35 cellular contexts compared by ENCODE assay signal in the genomic region with DNA sequence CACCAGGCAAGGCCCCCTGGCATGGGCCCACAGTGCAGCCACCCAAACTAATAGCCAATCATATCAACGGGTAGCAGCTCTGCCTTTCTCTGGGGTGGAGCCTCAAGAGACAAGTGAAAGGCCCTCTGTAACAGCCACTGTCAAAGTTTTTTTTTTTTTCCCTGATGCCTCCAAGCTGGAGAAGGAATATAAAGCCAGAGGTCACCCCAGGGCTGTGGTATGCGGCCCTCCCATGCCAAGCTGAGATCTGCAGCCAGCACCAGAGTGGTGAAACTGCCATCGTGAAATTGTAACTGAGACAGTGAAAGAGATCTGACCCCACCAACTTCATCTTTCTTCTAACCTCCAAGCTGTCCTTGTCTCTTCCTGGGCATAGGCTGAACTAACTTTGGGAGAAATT.
"Had no signal": no experiment of that assay in that cellular context is flagged by ENCODE, and none has a peak within 500 bp of the region (broad histone marks: within the 10 kb centered on the region; RNA-seq: fewer than 3 reads in every experiment).

No MANE protein-coding gene starts in this region.

- H3K27me3 ChIP-seq: adrenal gland, body of pancreas, esophagus muscularis mucosa, foreskin keratinocyte, gastrocnemius medialis had no signal

- ATAC-seq: activated CD4-positive, CD25-positive, alpha-beta regulatory T cell treated with anti-CD3 and anti-CD28 coated beads, Interleukin-2, amount 50 U/mL, for 24 hours; activated CD8-positive, alpha-beta memory T cell treated with anti-CD3 and anti-CD28 coated beads, Interleukin-2, amount 10 ng/mL, durations not matched to agents 7 days and 5 days; activated CD8-positive, alpha-beta T cell treated with anti-CD3 and anti-CD28 coated beads, Interleukin-2, amount 10 ng/mL, durations not matched to agents 7 days and 5 days; activated naive CD8-positive, alpha-beta T cell treated with anti-CD3 and anti-CD28 coated beads, Interleukin-2, amount 50 U/mL, for 24 hours; body of pancreas; foreskin keratinocyte; gastrocnemius medialis; T-helper 17 cell had no signal

- H3K27ac ChIP-seq: adrenal gland, body of pancreas, coronary artery, dorsolateral prefrontal cortex, esophagus muscularis mucosa, foreskin keratinocyte, gastrocnemius medialis, WERI-Rb-1 had no signal

- H3K36me3 Mint-ChIP-seq: activated CD4-positive, alpha-beta memory T cell treated with anti-CD3 and anti-CD28 coated beads for 36 hours; activated CD8-positive, alpha-beta memory T cell treated with anti-CD3 and anti-CD28 coated beads, Interleukin-2, amount 10 ng/mL, durations not matched to agents 7 days and 5 days; activated naive CD4-positive, alpha-beta T cell treated with anti-CD3 and anti-CD28 coated beads, Interleukin-2, amount 50 U/mL, for 24 hours; activated naive CD8-positive, alpha-beta T cell treated with anti-CD3 and anti-CD28 coated beads for 36 hours had no signal

- H3K4me1 ChIP-seq: adrenal gland, body of pancreas, esophagus muscularis mucosa, foreskin keratinocyte, gastrocnemius medialis had no signal

- H3K27ac Mint-ChIP-seq: activated B cell treated with CpG ODN at 0.5 μM for 24 hours; activated CD4-positive, alpha-beta memory T cell treated with anti-CD3 and anti-CD28 coated beads for 36 hours; activated CD4-positive, alpha-beta T cell treated with anti-CD3 and anti-CD28 coated beads, Interleukin-2, amount 10 ng/mL, durations not matched to agents 24 days and 14 days; activated CD8-positive, alpha-beta memory T cell treated with anti-CD3 and anti-CD28 coated beads, Interleukin-2, amount 10 ng/mL, durations not matched to agents 7 days and 5 days; activated CD8-positive, alpha-beta T cell treated with anti-CD3 and anti-CD28 coated beads, Interleukin-2, amount 10 ng/mL, durations not matched to agents 7 days and 5 days; activated naive CD4-positive, alpha-beta T cell treated with anti-CD3 and anti-CD28 coated beads for 36 hours; activated naive CD4-positive, alpha-beta T cell treated with anti-CD3 and anti-CD28 coated beads, Interleukin-2, amount 50 U/mL, for 24 hours; activated naive CD8-positive, alpha-beta T cell treated with anti-CD3 and anti-CD28 coated beads for 36 hours; activated naive CD8-positive, alpha-beta T cell treated with anti-CD3 and anti-CD28 coated beads, Interleukin-2, amount 50 U/mL, for 24 hours; activated T-helper 1 cell treated with anti-CD3 and anti-CD28 coated beads, Interleukin-12 subunit alpha, Interleukin-12 subunit beta, Interleukin-2, Interleukin-4 antibody, amounts not matched to agents 30 ng/mL and 10 ng/mL and 1 ng/mL, durations not matched to agents 14 hours and 24 hours and 36 hours; activated T-helper 2 cell treated with anti-CD3 and anti-CD28 coated beads, Interferon-gamma antibody, Interleukin-2, Interleukin-4, amounts not matched to agents 10 μg/mL and 5 μg/mL and 100 μg/mL, durations not matched to agents 14 hours and 24 hours and 36 hours; dendritic cell treated with granulocyte-macrophage colony-stimulating factor and Interleukin-4, amounts not matched to agents 40 ng/mL and 50 ng/mL, for 4 days; T-helper 17 cell; T-helper 2 cell treated with Interferon-gamma antibody and Interleukin-4, amounts not matched to agents 5 μg/mL and 100 μg/mL, for 36 hours had no signal

- H3K36me3 ChIP-seq: adrenal gland, esophagus muscularis mucosa, gastrocnemius medialis, WERI-Rb-1 had no signal

- H3K9me3 ChIP-seq: body of pancreas, esophagus muscularis mucosa, gastrocnemius medialis had no signal

- DNase-seq: activated B cell treated with CpG ODN at 0.5 μM for 24 hours; activated CD4-positive, alpha-beta memory T cell treated with anti-CD3 and anti-CD28 coated beads for 36 hours; activated CD4-positive, alpha-beta T cell treated with anti-CD3 and anti-CD28 coated beads, Interleukin-2, amount 10 ng/mL, durations not matched to agents 24 days and 14 days; activated CD8-positive, alpha-beta memory T cell treated with anti-CD3 and anti-CD28 coated beads, Interleukin-2, amount 10 ng/mL, durations not matched to agents 7 days and 5 days; activated CD8-positive, alpha-beta memory T cell treated with anti-CD3 and anti-CD28 coated beads, Interleukin-2, amount 50 U/mL, for 4 hours; activated CD8-positive, alpha-beta T cell treated with anti-CD3 and anti-CD28 coated beads, Interleukin-2, amount 10 ng/mL, durations not matched to agents 7 days and 5 days; activated effector memory CD4-positive, alpha-beta T cell treated with anti-CD3 and anti-CD28 coated beads, Interleukin-2, amount 50 U/mL, for 16 hours; activated naive CD4-positive, alpha-beta T cell treated with anti-CD3 and anti-CD28 coated beads for 36 hours; activated naive CD8-positive, alpha-beta T cell treated with anti-CD3 and anti-CD28 coated beads for 36 hours; activated naive CD8-positive, alpha-beta T cell treated with anti-CD3 and anti-CD28 coated beads, Interleukin-2, amount 50 U/mL, for 24 hours; activated T-cell treated with anti-CD3 and anti-CD28 coated beads, Interleukin-2, amount 50 U/mL, for 1 hour; activated T-cell treated with anti-CD3 and anti-CD28 coated beads, Interleukin-2, amount 50 U/mL, for 48 hours; adrenal gland; amygdala; aorta; body of pancreas; dorsolateral prefrontal cortex; effector memory CD4-positive, alpha-beta T cell; erythroblast; foreskin keratinocyte; gastrocnemius medialis; glutamatergic neuron; T-helper 1 cell; T-helper 17 cell; T1000; WERI-Rb-1 had no signal

- H3K4me3 ChIP-seq: adrenal gland, body of pancreas, coronary artery, dorsolateral prefrontal cortex, esophagus muscularis mucosa, gastrocnemius medialis had no signal

- H3K9me3 Mint-ChIP-seq: activated CD4-positive, alpha-beta memory T cell treated with anti-CD3 and anti-CD28 coated beads for 36 hours; activated CD4-positive, alpha-beta T cell treated with anti-CD3 and anti-CD28 coated beads, Interleukin-2, amount 10 ng/mL, durations not matched to agents 24 days and 14 days; activated T-helper 1 cell treated with anti-CD3 and anti-CD28 coated beads, Interleukin-12 subunit alpha, Interleukin-12 subunit beta, Interleukin-2, Interleukin-4 antibody, amounts not matched to agents 30 ng/mL and 10 ng/mL and 1 ng/mL, durations not matched to agents 14 hours and 24 hours and 36 hours had no signal

- H3K4me3 Mint-ChIP-seq: activated B cell treated with CpG ODN at 0.5 μM for 24 hours; activated CD4-positive, alpha-beta memory T cell treated with anti-CD3 and anti-CD28 coated beads for 36 hours; activated CD4-positive, alpha-beta T cell treated with anti-CD3 and anti-CD28 coated beads, Interleukin-2, amount 10 ng/mL, durations not matched to agents 24 days and 14 days; activated CD8-positive, alpha-beta memory T cell treated with anti-CD3 and anti-CD28 coated beads, Interleukin-2, amount 10 ng/mL, durations not matched to agents 7 days and 5 days; activated CD8-positive, alpha-beta T cell treated with anti-CD3 and anti-CD28 coated beads, Interleukin-2, amount 10 ng/mL, durations not matched to agents 7 days and 5 days; activated naive CD4-positive, alpha-beta T cell treated with anti-CD3 and anti-CD28 coated beads for 36 hours; activated naive CD4-positive, alpha-beta T cell treated with anti-CD3 and anti-CD28 coated beads, Interleukin-2, amount 50 U/mL, for 24 hours; activated naive CD8-positive, alpha-beta T cell treated with anti-CD3 and anti-CD28 coated beads for 36 hours; activated naive CD8-positive, alpha-beta T cell treated with anti-CD3 and anti-CD28 coated beads, Interleukin-2, amount 50 U/mL, for 24 hours; activated T-helper 1 cell treated with anti-CD3 and anti-CD28 coated beads, Interleukin-12 subunit alpha, Interleukin-12 subunit beta, Interleukin-2, Interleukin-4 antibody, amounts not matched to agents 30 ng/mL and 10 ng/mL and 1 ng/mL, durations not matched to agents 14 hours and 24 hours and 36 hours; central memory CD8-positive, alpha-beta T cell; dendritic cell treated with granulocyte-macrophage colony-stimulating factor and Interleukin-4, amounts not matched to agents 40 ng/mL and 50 ng/mL, for 4 days; T-helper 17 cell; T-helper 2 cell treated with Interferon-gamma antibody and Interleukin-4, amounts not matched to agents 5 μg/mL and 100 μg/mL, for 36 hours had no signal

- H3K27me3 Mint-ChIP-seq: activated B cell treated with CpG ODN at 0.5 μM for 24 hours; activated CD4-positive, alpha-beta memory T cell treated with anti-CD3 and anti-CD28 coated beads for 36 hours; activated CD4-positive, alpha-beta T cell treated with anti-CD3 and anti-CD28 coated beads, Interleukin-2, amount 10 ng/mL, durations not matched to agents 24 days and 14 days; activated CD8-positive, alpha-beta memory T cell treated with anti-CD3 and anti-CD28 coated beads, Interleukin-2, amount 10 ng/mL, durations not matched to agents 7 days and 5 days; activated naive CD4-positive, alpha-beta T cell treated with anti-CD3 and anti-CD28 coated beads, Interleukin-2, amount 50 U/mL, for 24 hours; activated naive CD8-positive, alpha-beta T cell treated with anti-CD3 and anti-CD28 coated beads for 36 hours; activated naive CD8-positive, alpha-beta T cell treated with anti-CD3 and anti-CD28 coated beads, Interleukin-2, amount 50 U/mL, for 24 hours; central memory CD8-positive, alpha-beta T cell; dendritic cell treated with granulocyte-macrophage colony-stimulating factor and Interleukin-4, amounts not matched to agents 40 ng/mL and 50 ng/mL, for 4 days; T-helper 17 cell had no signal

- H3K4me1 Mint-ChIP-seq: activated B cell treated with CpG ODN at 0.5 μM for 24 hours; activated CD4-positive, alpha-beta T cell treated with anti-CD3 and anti-CD28 coated beads, Interleukin-2, amount 10 ng/mL, durations not matched to agents 24 days and 14 days; activated CD8-positive, alpha-beta memory T cell treated with anti-CD3 and anti-CD28 coated beads, Interleukin-2, amount 10 ng/mL, durations not matched to agents 7 days and 5 days; activated naive CD4-positive, alpha-beta T cell treated with anti-CD3 and anti-CD28 coated beads, Interleukin-2, amount 50 U/mL, for 24 hours; activated naive CD8-positive, alpha-beta T cell treated with anti-CD3 and anti-CD28 coated beads for 36 hours; activated naive CD8-positive, alpha-beta T cell treated with anti-CD3 and anti-CD28 coated beads, Interleukin-2, amount 50 U/mL, for 24 hours; central memory CD8-positive, alpha-beta T cell; T-helper 17 cell had no signal
